Comparison of ENCODE assay signal across 29 cellular contexts in genomic region chr12:114335607-114336006, GRCh38.
DNase-seq lines count a peak whose midpoint lies in the region; ATAC-seq, FAIRE-seq and TF ChIP-seq lines count a peak whose summit lies in the region.
"Had no signal": no experiment of that assay in that cellular context is flagged by ENCODE, and none has a peak within 500 bp of the region (broad histone marks: within the 10 kb centered on the region; RNA-seq: fewer than 3 reads in every experiment).

No MANE protein-coding gene starts in this region.

- H3K9me3 ChIP-seq in BE2C (no peaks in the 10 kb centered on the region), HUES64 (ENCODE audit: insufficient read depth, low read depth, low read length) (no peaks in the 10 kb centered on the region), K562 (replicated peaks; ENCODE audit: control insufficient read depth, insufficient read depth, low read depth, low read length) (no peaks in the 10 kb centered on the region), iPS-20b (ENCODE audit: insufficient read depth, low read depth, low read length) (no peaks in the 10 kb centered on the region)
- H3K9me3 ChIP-seq: lower lobe of right lung, mucosa of descending colon, pancreas had no signal

- ATAC-seq in K562 = no peak
- no peak for ATAC-seq in HG02642 (IDR thresholded peaks at IDR 0.05; ENCODE audit: poor library complexity, unreplicated experiment)
- no peak for ATAC-seq in GM19455 (IDR thresholded peaks at IDR 0.05; ENCODE audit: unreplicated experiment)
- ATAC-seq: lower lobe of right lung; mucosa of descending colon; Panc1; pancreas; sciatic nerve; stimulated activated naive B cell treated with anti-CD40 and anti-IgM and Interleukin-4, amounts not matched to agents 10 μg/mL and 1 μg/mL and 100 μg/mL, for 72 hours had no signal

- in situ Hi-C loops in K562 (cut with MboI) = no loop called here

- TF ChIP-seq EP300 in K562 (IDR thresholded peaks at IDR 0.05; ENCODE audit: low read length) = no peak

- FAIRE-seq in K562 (lab: Jason Lieb, UNC) = no peak
- FAIRE-seq: frontal cortex, keratinocyte, pancreas, TTC549 had no signal

- POLR2A ChIA-PET in K562 (lab: Yijun Ruan, JAX) = no interaction called here

- peak; percentile 12 for DNase-seq in BE2C
- no peak for DNase-seq in K562 (ENCODE audit: extremely low read depth in 1 of 4, low spot score in 3 of 4)
- DNase-seq in NCI-H345 treated with DMSO at 0.1 percent for 48 hours (lab: John Stamatoyannopoulos, UW; ENCODE audit: unreplicated experiment) = no peak
- DNase-seq in HuH-7 (ENCODE audit: low spot score) = no peak
- DNase-seq: activated CD4-positive, alpha-beta memory T cell treated with anti-CD3 and anti-CD28 coated beads for 36 hours; activated CD4-positive, CD25-positive, alpha-beta regulatory T cell treated with anti-CD3 and anti-CD28 coated beads, Interleukin-2, amount 50 U/mL, for 72 hours; activated CD8-positive, alpha-beta memory T cell treated with anti-CD3 and anti-CD28 coated beads, Interleukin-2, amount 50 U/mL, for 48 hours; GDM1; hippocampal formation; Karpas-422; lower lobe of right lung; mucosa of descending colon; NCI-H146; NCI-H2171; NCI-H526; NK-92 treated with Interleukin-12 subunit alpha and Interleukin-12 subunit beta, amount 100 ng/mL, for 24 hours; pancreas; stimulated activated CD4-positive, alpha-beta T cell treated with anti-CD3 and anti-CD28 coated beads, Interleukin-12 subunit alpha, Interleukin-12 subunit beta, amount 100 ng/mL, for 4 hours; stimulated activated naive B cell treated with anti-CD40 and anti-IgM and Interleukin-4, amounts not matched to agents 10 μg/mL and 1 μg/mL and 100 μg/mL, for 72 hours had no signal

- no peak overlapping the region for H3K4me2 ChIP-seq in K562 (ENCODE audit: insufficient read depth, low read length)

- H3K36me3 ChIP-seq in BE2C (no peaks in the 10 kb centered on the region), HUES64 (ENCODE audit: insufficient read depth, low read length) (no peaks in the 10 kb centered on the region), K562 (ENCODE audit: control insufficient read depth, insufficient read depth, low read length) (no peaks in the 10 kb centered on the region), iPS-20b (ENCODE audit: insufficient read depth, low read depth, low read length) (no peaks in the 10 kb centered on the region)
- H3K36me3 ChIP-seq: lower lobe of right lung, pancreas had no signal

- TF ChIP-seq RAD21 in K562 (CRISPR knock-in tag; conservative IDR thresholded peaks at IDR 0.05 in 1 of 2, IDR thresholded peaks at IDR 0.05 in 1 of 2) = no peak

- H3K27ac ChIP-seq in HUES64 (ENCODE audit: low read depth, low read length) = no peak overlapping the region
- H3K27ac ChIP-seq in K562 (ENCODE audit: extremely low read depth, low read depth, low read length) = no peak overlapping the region
- H3K27ac ChIP-seq in iPS-20b (ENCODE audit: low read length) = peak overlapping the region; percentile 38
- H3K27ac ChIP-seq: coronary artery, lower lobe of right lung, pancreas had no signal

- no peaks in the 10 kb centered on the region for H3K79me2 ChIP-seq in K562 (ENCODE audit: control insufficient read depth, insufficient read depth, low read length)

- H3K9ac ChIP-seq in HUES64 (ENCODE audit: low read depth, low read length) = peak overlapping the region; percentile 45
- no peak overlapping the region for H3K9ac ChIP-seq in K562 (ENCODE audit: insufficient read depth in 1 of 2, low read depth in 2 of 2, low read length in 2 of 2)
- H3K9ac ChIP-seq in iPS-20b (ENCODE audit: low read depth, low read length) = peak overlapping the region; percentile 15; the same call in 1 of the 2 replicates

- H3K4me3 ChIP-seq in BE2C (ENCODE audit: low read depth, low read length) (no peak overlapping the region), HUES64 (ENCODE audit: low read length) (no peak overlapping the region), K562 (no peak overlapping the region), iPS-20b (ENCODE audit: low read length) (no peak overlapping the region)
- H3K4me3 ChIP-seq: coronary artery, lower lobe of right lung, mucosa of descending colon, pancreas had no signal

- H2AFZ ChIP-seq in K562 (ENCODE audit: low read depth, low read length) = no peak overlapping the region

- no peaks in the 10 kb centered on the region for H4K20me1 ChIP-seq in K562 (replicated peaks; ENCODE audit: control insufficient read depth, insufficient read depth, low read length)

- CTCF ChIA-PET in K562 (lab: Yijun Ruan, JAX; ENCODE audit: low intra/inter-chr PET ratio) = no interaction called here

- H3K4me1 ChIP-seq in BE2C (no peaks in the 10 kb centered on the region), HUES64 (ENCODE audit: insufficient read depth, low read length) (peaks cover 13% of the 10 kb centered on the region), K562 (replicated peaks in 1 of 2; ENCODE audit: control insufficient read depth in 2 of 2, insufficient read depth in 2 of 2, low read length in 2 of 2) (no peaks in the 10 kb centered on the region), iPS-20b (ENCODE audit: insufficient read depth, low read length) (peaks cover 8% of the 10 kb centered on the region; the same call in 1 of the 2 replicates)
- H3K4me1 ChIP-seq: lower lobe of right lung, pancreas had no signal

- H3K27me3 ChIP-seq in BE2C (no peaks in the 10 kb centered on the region; the same call in 1 of the 2 replicates), HUES64 (ENCODE audit: insufficient read depth, low read length) (no peaks in the 10 kb centered on the region), K562 (ENCODE audit: control insufficient read depth in 2 of 2, insufficient read depth in 2 of 2, low read length in 2 of 2) (no peaks in the 10 kb centered on the region), iPS-20b (ENCODE audit: insufficient read depth, low read length) (no peaks in the 10 kb centered on the region)
- H3K27me3 ChIP-seq: pancreas had no signal

- no peak for TF ChIP-seq POLR2A in K562 (conservative IDR thresholded peaks at IDR 0.05)

- TF ChIP-seq CTCF in BE2C (IDR thresholded peaks at IDR 0.05; ENCODE audit: low read depth, low read length) = no peak
- no peak for TF ChIP-seq CTCF in K562 (IDR thresholded peaks at IDR 0.05 in 2 of 3, conservative IDR thresholded peaks at IDR 0.05 in 1 of 3; ENCODE audit: insufficient read depth in 2 of 3, low read depth in 1 of 3, low read length in 3 of 3)

- no TSS peak for BruUV-seq in K562 (replicated peaks; lab: Mats Ljungman, UMichigan)

- intact Hi-C loops in K562 (cut with micrococcal nuclease) = no loop called here

- 31% methylated on average over 5 of the region's 5 CpGs for WGBS in HUES64
- 0% methylated on average over 4 of the region's 5 CpGs for WGBS in K562 (ENCODE audit: insufficient coverage, low coverage, missing lambda C conversion rate)

- H3K9me1 ChIP-seq in K562 (ENCODE audit: control insufficient read depth, insufficient read depth, low read length) = no peaks in the 10 kb centered on the region

TF ChIP-seq in K562, 482 proteins besides CTCF, POLR2A, EP300 and RAD21:
- TF ChIP-seq, protein P1, sequence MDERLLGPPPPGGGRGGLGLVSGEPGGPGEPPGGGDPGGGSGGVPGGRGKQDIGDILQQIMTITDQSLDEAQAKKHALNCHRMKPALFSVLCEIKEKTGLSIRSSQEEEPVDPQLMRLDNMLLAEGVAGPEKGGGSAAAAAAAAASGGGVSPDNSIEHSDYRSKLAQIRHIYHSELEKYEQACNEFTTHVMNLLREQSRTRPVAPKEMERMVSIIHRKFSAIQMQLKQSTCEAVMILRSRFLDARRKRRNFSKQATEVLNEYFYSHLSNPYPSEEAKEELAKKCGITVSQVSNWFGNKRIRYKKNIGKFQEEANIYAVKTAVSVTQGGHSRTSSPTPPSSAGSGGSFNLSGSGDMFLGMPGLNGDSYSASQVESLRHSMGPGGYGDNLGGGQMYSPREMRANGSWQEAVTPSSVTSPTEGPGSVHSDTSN (CRISPR knock-in tag; IDR thresholded peaks at IDR 0.05; ENCODE audit: low read depth) = no peak
- TF ChIP-seq, protein P1 (tag; conservative IDR thresholded peaks at IDR 0.05; ENCODE audit: low read depth) = 0 out of 2 replicates have a peak, but pooled peaks have one; percentile 17
- TF ChIP-seq MEIS2 (IDR thresholded peaks at IDR 0.05; ENCODE audit: partially characterized antibody) = peak; percentile 49
- no peak for TF ChIP-seq ZFP1 (CRISPR knock-in tag; IDR thresholded peaks at IDR 0.05)
- TF ChIP-seq PURB (CRISPR knock-in tag; IDR thresholded peaks at IDR 0.05; ENCODE audit: low read depth) = no peak
TF ChIP-seq in K562: peak in this region for 2.

Comparison
In these comparisons a context has a peak if more than half of its experiments do, and no peak if none do; other contexts are left out.
1. H3K9ac ChIP-seq: peak in HUES64 (single experiment) and iPS-20b (single experiment); none in K562 (0 of 2).